Comparison of ENCODE assay signal across 8 cellular contexts in the genomic region with DNA sequence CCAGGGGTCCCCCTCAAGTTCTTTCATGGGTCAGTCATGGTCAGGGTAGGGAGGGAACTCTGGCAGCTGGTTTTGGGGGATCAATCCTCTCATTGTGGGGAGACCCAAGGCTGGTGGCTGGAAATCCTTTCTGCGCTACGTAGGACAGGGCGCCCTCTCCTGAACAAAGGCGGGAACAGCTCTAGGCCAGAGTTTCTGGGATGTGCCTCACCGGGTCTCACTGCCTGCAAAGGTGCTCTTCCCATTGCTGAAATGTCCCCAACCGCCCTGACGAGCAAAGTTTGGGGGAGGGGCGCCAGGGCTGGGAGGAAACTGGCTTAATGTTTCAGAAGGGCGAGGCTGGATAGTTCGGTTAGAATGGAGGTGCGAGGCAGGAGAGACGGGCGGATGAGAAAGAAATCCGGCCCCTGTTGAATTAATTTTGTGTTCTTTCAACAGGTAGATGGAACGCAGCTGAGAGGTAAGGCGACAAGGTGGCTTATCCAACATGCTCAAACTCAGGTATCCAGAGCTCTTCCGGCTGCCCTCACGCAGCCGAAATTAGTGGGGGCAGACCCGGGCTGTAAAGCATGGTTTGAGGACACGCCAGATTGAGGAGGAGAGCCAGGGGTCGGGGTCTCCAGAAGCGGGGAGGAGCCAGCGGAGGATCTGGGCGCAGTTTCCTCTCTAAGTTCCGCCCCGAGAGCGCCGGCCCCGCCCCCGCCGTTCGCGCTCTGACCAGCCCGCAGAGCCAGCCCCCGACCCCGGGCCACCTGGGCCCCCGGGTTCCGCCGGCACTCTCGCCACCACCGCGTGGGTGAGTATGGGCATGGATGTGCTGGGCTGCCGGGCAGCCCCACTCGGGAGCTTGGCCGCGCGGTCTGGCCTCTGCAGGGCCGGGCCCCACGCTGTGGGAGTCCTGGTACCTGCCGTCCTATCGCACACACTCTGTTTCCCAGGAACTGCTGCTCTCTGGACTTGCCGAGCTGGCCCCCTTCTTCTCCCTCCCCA. TPM values are rescaled to one million over a fixed set of nuclear protein-coding genes. Genes with fewer than 3 reads are reported as not detected.
DNase-seq lines count a peak whose midpoint lies in the region; ATAC-seq and TF ChIP-seq lines count a peak whose summit lies in the region.

A gene (plus strand): TSS at position 705 of the 990 bp plus-strand sequence. CDS start 2,700 bp downstream, outside the sequence.

- no peaks in the 10 kb centered on the region for H3K27me3 Mint-ChIP-seq in activated naive CD4-positive, alpha-beta T cell treated with anti-CD3 and anti-CD28 coated beads for 36 hours (ENCODE audit: low read depth)

- POLR2A ChIA-PET in RWPE1 (lab: Yijun Ruan, JAX; ENCODE audit: low non-redundant PET), result no interaction called here

- H3K4me1 ChIP-seq in upper lobe of right lung, result peaks cover 13% of the 10 kb centered on the region

- TF ChIP-seq CTCF in RWPE1 (conservative IDR thresholded peaks at IDR 0.05; ENCODE audit: low read depth), result peak; percentile 69
- TF ChIP-seq CTCF in upper lobe of right lung (IDR thresholded peaks at IDR 0.05), result peak; percentile 73

- H3K9me3 Mint-ChIP-seq in activated naive CD4-positive, alpha-beta T cell treated with anti-CD3 and anti-CD28 coated beads for 36 hours, result no peaks in the 10 kb centered on the region

- H3K27ac Mint-ChIP-seq in activated naive CD4-positive, alpha-beta T cell treated with anti-CD3 and anti-CD28 coated beads for 36 hours, result peak within 1 kb of the TSS; percentile 91

- H3K27ac ChIP-seq in RWPE1 (peak within 1 kb of the TSS; percentile 71), upper lobe of right lung (peak within 1 kb of the TSS; percentile 67)

- peaks cover 18% of the 10 kb centered on the region for H3K4me1 Mint-ChIP-seq in activated naive CD4-positive, alpha-beta T cell treated with anti-CD3 and anti-CD28 coated beads for 36 hours (ENCODE audit: low read depth)

- DNase-seq in COLO668 (lab: John Stamatoyannopoulos, UW; ENCODE audit: unreplicated experiment) (peak; percentile 64), HuH-7 (ENCODE audit: low spot score) (peak; percentile 87), RWPE1 (ENCODE audit: low spot score) (peak; percentile 66), globus pallidus (ENCODE audit: low spot score) (peak; percentile 53), nucleus accumbens (lab: John Stamatoyannopoulos, UW) (peak in 35 of 56 donors; percentile 11 to 65 (median 31)), upper lobe of right lung (peak; percentile 87)
- DNase-seq in activated naive CD4-positive, alpha-beta T cell treated with anti-CD3 and anti-CD28 coated beads for 36 hours, result peak; percentile 81

- CTCF ChIA-PET in RWPE1 (lab: Yijun Ruan, JAX), result interaction anchor here (0.5 to 3.0 kb wide), 14 partner anchors 10 to 265 kb away, joined by 3 to 12 read pairs (median 3); no protein-coding TSS in a partner anchor
- CTCF ChIA-PET in activated naive CD4-positive, alpha-beta T cell treated with anti-CD3 and anti-CD28 coated beads for 36 hours (lab: Charles Lee), result interaction anchor here (0.6 to 3.6 kb wide), 32 partner anchors 8 to 265 kb away, joined by 3 to 54 read pairs (median 4); a partner anchor contains a TSS

- intact Hi-C loops in activated naive CD4-positive, alpha-beta T cell treated with anti-CD3 and anti-CD28 coated beads for 36 hours (cut with micrococcal nuclease), result loop anchor here (1.0 to 5.0 kb wide), 5 partner anchors 23 to 193 kb away; no protein-coding TSS in a partner anchor
- intact Hi-C loops in upper lobe of right lung (cut with DNase I), result no loop called here

- peak within 1 kb of the TSS; percentile 75 for H3K4me3 ChIP-seq in upper lobe of right lung

- H3K36me3 Mint-ChIP-seq in activated naive CD4-positive, alpha-beta T cell treated with anti-CD3 and anti-CD28 coated beads for 36 hours (ENCODE audit: low read depth), result peaks cover 9% of the 10 kb centered on the region

- no peaks in the 10 kb centered on the region for H3K36me3 ChIP-seq in upper lobe of right lung

- H3K4me3 Mint-ChIP-seq in activated naive CD4-positive, alpha-beta T cell treated with anti-CD3 and anti-CD28 coated beads for 36 hours, result peak within 1 kb of the TSS; percentile 97

- no peaks in the 10 kb centered on the region for H3K9me3 ChIP-seq in upper lobe of right lung

- no peaks in the 10 kb centered on the region for H3K27me3 ChIP-seq in upper lobe of right lung

- ATAC-seq in GM19455 (IDR thresholded peaks at IDR 0.05; ENCODE audit: unreplicated experiment) (peak; percentile 65), upper lobe of right lung (peak; percentile 84)

RNA-seq across cellular contexts. Expression of the gene that starts here (rescaled TPM):
- 10 to 100 TPM; 38.9 to 40.8 TPM for total RNA-seq in activated naive CD4-positive, alpha-beta T cell treated with anti-CD3 and anti-CD28 coated beads for 36 hours
- 25.0 TPM for total RNA-seq in upper lobe of right lung

Comparison
In these comparisons a context has a peak if more than half of its experiments do, and no peak if none do; other contexts are left out.
1. Peak in every context shown above with its lines: DNase-seq, ATAC-seq, H3K4me3 ChIP-seq and H3K27ac ChIP-seq.
2. DNase-seq: peak in every context shown above with its lines; median percentile 87 in HuH-7; 87 in upper lobe of right lung; 81 in activated naive CD4-positive, alpha-beta T cell treated with anti-CD3 and anti-CD28 coated beads for 36 hours; 66 in RWPE1; 64 in COLO668; 53 in globus pallidus; 31 in nucleus accumbens.